Comparison of ENCODE assay signal across 8 cellular contexts in the genomic region with DNA sequence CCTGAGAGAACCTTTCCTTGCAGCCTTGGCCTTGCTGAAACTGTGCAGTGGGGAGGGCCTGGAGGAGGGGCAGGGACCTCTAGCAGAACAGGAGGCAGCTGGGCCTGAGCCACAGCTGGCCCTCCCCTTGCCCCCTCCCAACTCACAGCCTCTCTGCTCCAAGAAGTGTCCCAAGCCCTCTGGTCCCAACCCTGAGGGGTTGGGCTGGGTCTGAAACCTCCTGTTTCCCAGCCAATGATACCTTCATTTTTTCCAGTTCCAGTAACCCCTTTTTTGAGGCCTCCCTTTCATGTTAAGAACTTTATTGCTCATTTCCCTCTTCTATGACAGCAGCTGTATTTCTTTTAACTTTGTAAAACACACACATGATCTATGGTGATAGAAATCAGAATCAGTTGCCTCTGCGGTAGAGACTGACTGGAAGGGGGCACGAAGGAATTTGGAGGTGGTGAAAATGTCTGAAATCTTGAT.
DNase-seq lines count a peak whose midpoint lies in the region; ATAC-seq lines count a peak whose summit lies in the region.

No MANE protein-coding gene starts in this region.

- peak overlapping the region; percentile 57 for H3K27ac ChIP-seq in muscle layer of colon (ENCODE audit: low read depth, low read length)

- no peak for ATAC-seq in HG03442 (IDR thresholded peaks at IDR 0.05; ENCODE audit: unreplicated experiment)
- no peak for ATAC-seq in HG03571 (IDR thresholded peaks at IDR 0.05; ENCODE audit: unreplicated experiment)
- no peak for ATAC-seq in GM19397 (IDR thresholded peaks at IDR 0.05; ENCODE audit: unreplicated experiment)

- no peak overlapping the region for H3K9ac ChIP-seq in adipocyte (ENCODE audit: low read length)
- peak overlapping the region; percentile 12 for H3K9ac ChIP-seq in muscle layer of colon (ENCODE audit: low read length)

- H3K4me3 ChIP-seq in adipocyte (ENCODE audit: low read length) (no peak overlapping the region), muscle layer of colon (ENCODE audit: low read depth in 1 of 2, low read length in 2 of 2) (no peak overlapping the region)

- H3K4me1 ChIP-seq in adipocyte (ENCODE audit: control insufficient read depth, insufficient read depth, low read length) (peaks cover 29% of the 10 kb centered on the region), muscle layer of colon (ENCODE audit: insufficient read depth, low read length) (peaks cover 49% of the 10 kb centered on the region)

- peak; percentile 69 for DNase-seq in stimulated activated CD4-positive, alpha-beta T cell treated with anti-CD3 and anti-CD28 coated beads, Interleukin-1b, Interleukin-23, amount 100 ng/mL, for 48 hours
- DNase-seq in stimulated activated CD4-positive, alpha-beta T cell treated with anti-CD3 and anti-CD28 coated beads, Interleukin-4, amount 100 ng/mL, for 24 hours: no peak
- DNase-seq in adipocyte (ENCODE audit: low read depth) (peak; percentile 52), T1000 (lab: John Stamatoyannopoulos, UW) (no peak)

- H3K9me3 ChIP-seq in adipocyte (ENCODE audit: control insufficient read depth, low read length) (no peaks in the 10 kb centered on the region), muscle layer of colon (ENCODE audit: low read length) (no peaks in the 10 kb centered on the region)

- H3K36me3 ChIP-seq in adipocyte (ENCODE audit: control insufficient read depth, insufficient read depth, low read length, severe bottlenecking) (no peaks in the 10 kb centered on the region), muscle layer of colon (ENCODE audit: insufficient read depth, low read length) (no peaks in the 10 kb centered on the region)

- peaks cover 13% of the 10 kb centered on the region for H3K27me3 ChIP-seq in adipocyte (replicated peaks; ENCODE audit: control insufficient read depth, insufficient read depth, low read length)
- H3K27me3 ChIP-seq in muscle layer of colon (ENCODE audit: control insufficient read depth in 1 of 2, insufficient read depth in 2 of 2, low read length in 2 of 2): no peaks in the 10 kb centered on the region

Comparison
In these comparisons a context has a peak if more than half of its experiments do, and no peak if none do; other contexts are left out.
1. DNase-seq: peak in stimulated activated CD4-positive, alpha-beta T cell treated with anti-CD3 and anti-CD28 coated beads, Interleukin-1b, Interleukin-23, amount 100 ng/mL, for 48 hours (single experiment) and adipocyte (single experiment); none in stimulated activated CD4-positive, alpha-beta T cell treated with anti-CD3 and anti-CD28 coated beads, Interleukin-4, amount 100 ng/mL, for 24 hours (single experiment) and T1000 (single experiment).